20 cellular contexts compared by ENCODE assay signal in the genomic region with DNA sequence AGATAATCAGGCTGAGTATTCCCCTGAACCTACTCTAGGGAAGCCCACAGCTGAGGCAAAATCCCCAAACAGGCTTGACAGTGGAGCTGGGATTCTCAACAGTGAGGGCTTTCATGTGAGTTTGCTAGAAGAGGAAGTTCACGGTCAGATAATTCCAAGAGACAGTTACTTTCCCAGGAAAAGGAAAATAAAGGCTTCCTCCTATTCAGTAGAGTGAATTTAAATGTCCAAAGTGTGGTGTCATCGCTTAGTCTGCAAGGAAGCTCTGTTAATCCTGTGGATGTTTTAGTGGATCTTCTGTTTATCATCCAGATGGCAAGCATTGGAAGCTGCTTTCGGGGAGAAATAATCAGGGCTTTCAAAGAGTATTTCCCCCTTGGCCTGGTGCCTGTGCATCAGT.
"Had no signal": no experiment of that assay in that cellular context is flagged by ENCODE, and none has a peak within 500 bp of the region (broad histone marks: within the 10 kb centered on the region; RNA-seq: fewer than 3 reads in every experiment).

No MANE protein-coding gene starts in this region.

- ATAC-seq: activated CD4-positive, CD25-positive, alpha-beta regulatory T cell treated with anti-CD3 and anti-CD28 coated beads, Interleukin-2, amount 50 U/mL, for 24 hours; activated CD8-positive, alpha-beta T cell treated with anti-CD3 and anti-CD28 coated beads, Interleukin-2, amount 10 ng/mL, durations not matched to agents 7 days and 5 days; PC-3 had no signal

- H3K4me1 ChIP-seq: adrenal gland had no signal

- DNase-seq: activated CD4-positive, alpha-beta T cell treated with anti-CD3 and anti-CD28 coated beads for 4 hours; activated CD4-positive, alpha-beta T cell treated with anti-CD3 and anti-CD28 coated beads, Interleukin-2, amount 50 U/mL, for 4 hours; activated CD8-positive, alpha-beta memory T cell treated with anti-CD3 and anti-CD28 coated beads, Interleukin-2, amount 50 U/mL, for 48 hours; activated CD8-positive, alpha-beta T cell treated with anti-CD3 and anti-CD28 coated beads, Interleukin-2, amount 10 ng/mL, durations not matched to agents 7 days and 5 days; activated naive CD4-positive, alpha-beta T cell treated with anti-CD3 and anti-CD28 coated beads, Interleukin-2, amount 50 U/mL, for 16 hours; activated naive CD8-positive, alpha-beta T cell treated with anti-CD3 and anti-CD28 coated beads, Interleukin-2, amount 10 ng/mL, durations not matched to agents 7 days and 5 days; activated T-cell treated with anti-CD3 and anti-CD28 coated beads, Interleukin-2, amount 50 U/mL, for 1 hour; adrenal gland; anterior cingulate cortex; Kasumi-1; KBM-7; NCI-H1417; NCI-H1930; NCI-H2171; NCI-H2227 treated with DMSO at 0.1 percent for 48 hours; NCI-H446 treated with DMSO at 0.1 percent for 48 hours; NCI-H526 treated with DMSO at 0.1 percent for 48 hours; PC-3; SHP77 treated with DMSO at 0.1 percent for 48 hours had no signal

- H3K27me3 ChIP-seq: adrenal gland had no signal

- H3K9me3 ChIP-seq: adrenal gland had no signal

- H3K36me3 ChIP-seq: adrenal gland had no signal

- H3K4me3 ChIP-seq: adrenal gland had no signal
